Comparison of ENCODE assay signal across 8 cellular contexts in the genomic region with DNA sequence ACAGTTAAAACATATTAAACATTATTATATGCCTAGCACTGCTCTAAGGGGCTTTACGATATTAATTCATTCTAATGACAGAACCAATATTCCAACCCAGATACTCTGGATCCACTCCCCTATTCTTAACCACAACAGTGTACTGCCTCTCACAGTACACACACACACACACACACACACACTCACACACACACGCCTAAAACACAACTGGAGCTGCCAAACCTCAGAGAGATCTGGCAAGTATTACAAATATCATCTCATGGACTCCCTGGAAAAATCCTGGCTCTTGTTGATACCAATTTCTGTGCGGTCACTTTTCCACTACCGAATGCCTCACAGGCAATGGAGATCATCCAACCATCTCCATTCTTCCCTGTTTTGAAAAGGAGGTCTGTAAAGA. TPM values are rescaled to one million over a fixed set of nuclear protein-coding genes. Genes with fewer than 3 reads are reported as not detected.
A peak's percentile ranks its signal among the peaks of the same experiment; 100 is the strongest.
DNase-seq lines count a peak whose midpoint lies in the region; ATAC-seq and TF ChIP-seq lines count a peak whose summit lies in the region.

No MANE protein-coding gene starts in this region.

- DNase-seq in EH (ENCODE audit: low read depth) (peak; percentile 3), RPMI7951 (ENCODE audit: low read depth) (peak; percentile 69), fibroblast of gingiva (ENCODE audit: low read depth) (peak; percentile 52), NCI-H128 (lab: John Stamatoyannopoulos, UW; ENCODE audit: unreplicated experiment) (no peak), SHP77 (lab: John Stamatoyannopoulos, UW) (no peak)

- peak overlapping the region; percentile 97 for H2AFZ ChIP-seq in parathyroid adenoma

- peak overlapping the region; percentile 84 for H3K27ac ChIP-seq in parathyroid adenoma

- no peak for TF ChIP-seq CTCF in parathyroid adenoma (IDR thresholded peaks at IDR 0.05)

- H3K36me3 ChIP-seq in parathyroid adenoma (ENCODE audit: control insufficient read depth, insufficient read depth, low read length): no peaks in the 10 kb centered on the region

- H3K4me3 ChIP-seq in parathyroid adenoma (ENCODE audit: low read depth, low read length): peak overlapping the region; percentile 89

- no peak overlapping the region for H3K9ac ChIP-seq in parathyroid adenoma

- ATAC-seq in HG02678 (IDR thresholded peaks at IDR 0.05; ENCODE audit: unreplicated experiment) (no peak), GM19463 (IDR thresholded peaks at IDR 0.05; ENCODE audit: unreplicated experiment) (no peak)

- peak overlapping the region; percentile 71 for H3K4me2 ChIP-seq in parathyroid adenoma (ENCODE audit: low read length)

- H3K79me2 ChIP-seq in parathyroid adenoma: no peaks in the 10 kb centered on the region

- no peaks in the 10 kb centered on the region for H3K9me3 ChIP-seq in parathyroid adenoma (ENCODE audit: control insufficient read depth, low read length)

- peaks cover 9% of the 10 kb centered on the region for H3K4me1 ChIP-seq in parathyroid adenoma

- no peaks in the 10 kb centered on the region for H3K27me3 ChIP-seq in parathyroid adenoma (ENCODE audit: control insufficient read depth, insufficient read depth, low read length)

RNA-seq across cellular contexts. Expression of gene ZNF780A, which starts 1.3 kb away (rescaled TPM):
- 24.3 and 26.0 TPM in 2 replicates for total RNA-seq in RPMI7951 (2014; rRNA removed; shearing (Covaris generic))

RNA-seq across cellular contexts. Expression of gene ZNF780B, which starts 33.4 kb away (rescaled TPM):
- 7.8 and 9.6 TPM in 2 replicates for total RNA-seq in RPMI7951 (2014; rRNA removed; shearing (Covaris generic))

Comparison
In these comparisons a context has a peak if more than half of its experiments do, and no peak if none do; other contexts are left out.
1. DNase-seq: peak in EH (single experiment), RPMI7951 (single experiment) and fibroblast of gingiva (single experiment); none in NCI-H128 (single experiment) and SHP77 (0 of 2).